ENCODE assay signal across 11 cellular contexts in the genomic region with DNA sequence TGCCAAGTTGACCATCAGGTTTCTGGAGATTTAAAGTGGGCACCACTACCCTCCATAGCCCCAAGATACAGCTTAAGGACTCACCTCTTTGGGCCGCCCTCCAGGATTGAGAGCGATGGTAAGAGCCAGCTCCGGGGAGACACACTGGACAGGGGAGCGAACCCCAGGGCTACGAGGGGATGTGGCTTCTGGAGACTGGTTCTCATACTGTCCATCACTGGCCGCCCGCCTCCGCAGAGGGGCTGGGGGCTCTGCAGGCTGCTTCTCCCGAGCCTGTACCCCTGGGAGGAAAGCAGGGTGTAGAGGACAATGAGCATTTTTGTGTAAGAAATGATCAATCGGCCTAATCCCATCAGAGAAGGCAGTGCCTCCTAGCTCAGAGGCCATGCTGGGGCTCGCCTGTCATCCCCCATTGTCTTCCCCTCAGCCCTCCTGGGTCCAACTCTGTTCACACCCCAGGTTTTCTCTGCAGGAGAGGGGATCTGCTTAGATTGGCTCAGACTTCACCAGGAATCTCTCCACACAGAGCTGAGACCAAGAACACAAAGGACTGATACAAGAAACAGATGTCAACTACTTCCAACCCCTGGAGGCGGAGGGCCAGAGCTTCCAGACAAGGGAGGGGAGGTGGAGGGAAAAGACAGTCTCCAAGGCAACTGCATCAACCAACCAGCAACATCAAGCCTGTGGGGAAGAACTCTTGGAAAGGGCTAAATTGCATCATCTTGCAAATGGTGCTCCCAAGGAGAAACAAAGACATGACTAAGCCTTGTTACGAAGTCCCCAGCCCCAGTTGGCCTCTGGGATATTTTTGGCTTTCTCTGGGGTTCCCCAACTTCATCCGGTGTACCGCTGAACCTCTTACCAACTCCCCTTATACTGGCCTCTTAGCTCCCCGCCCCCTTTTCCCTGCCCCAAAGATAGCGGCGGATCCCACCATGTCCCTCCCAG.
A peak's percentile ranks its signal among the peaks of the same experiment; 100 is the strongest.
DNase-seq lines count a peak whose midpoint lies in the region; ATAC-seq and TF ChIP-seq lines count a peak whose summit lies in the region.
"Had no signal": no experiment of that assay in that cellular context is flagged by ENCODE, and none has a peak within 500 bp of the region (broad histone marks: within the 10 kb centered on the region; RNA-seq: fewer than 3 reads in every experiment).

No MANE protein-coding gene starts in this region.

- H3K27ac ChIP-seq in endodermal cell (ENCODE audit: low read depth, low read length), result peak overlapping the region; percentile 96
- H3K27ac ChIP-seq in upper lobe of right lung, result peak overlapping the region; percentile 81
- H3K27ac ChIP-seq: 22Rv1 had no signal

- H3K4me1 Mint-ChIP-seq in endodermal cell, result peaks cover 19% of the 10 kb centered on the region
- H3K4me1 Mint-ChIP-seq in mesothelial cell of epicardium, result peaks cover 6% of the 10 kb centered on the region
- H3K4me1 Mint-ChIP-seq: stimulated activated effector memory CD8-positive, alpha-beta T cell treated with anti-CD3 and anti-CD28 coated beads, Interleukin-12 subunit alpha, Interleukin-12 subunit beta, amount 100 ng/mL, for 72 hours had no signal

- H3K4me1 ChIP-seq in endodermal cell (ENCODE audit: control insufficient read depth, insufficient read depth, low read length) (peaks cover 3% of the 10 kb centered on the region), upper lobe of right lung (peaks cover 52% of the 10 kb centered on the region)

- H3K9ac ChIP-seq in endodermal cell (ENCODE audit: extremely low read depth, low read length, poor library complexity, severe bottlenecking), result no peak overlapping the region

- ATAC-seq in upper lobe of right lung (no peak), GM19395 (IDR thresholded peaks at IDR 0.05; ENCODE audit: unreplicated experiment) (no peak), HG02623 (IDR thresholded peaks at IDR 0.05; ENCODE audit: unreplicated experiment) (no peak)
- ATAC-seq: stimulated activated effector memory CD8-positive, alpha-beta T cell treated with anti-CD3 and anti-CD28 coated beads, Interleukin-12 subunit alpha, Interleukin-12 subunit beta, amount 100 ng/mL, for 72 hours had no signal

- TF ChIP-seq CTCF in endodermal cell (conservative IDR thresholded peaks at IDR 0.05), result no peak
- no peak for TF ChIP-seq CTCF in mesothelial cell of epicardium (IDR thresholded peaks at IDR 0.05; ENCODE audit: unreplicated experiment)
- no peak for TF ChIP-seq CTCF in upper lobe of right lung (IDR thresholded peaks at IDR 0.05)

- H3K27ac Mint-ChIP-seq in endodermal cell, result peak overlapping the region; percentile 79
- H3K27ac Mint-ChIP-seq in mesothelial cell of epicardium, result peak overlapping the region; percentile 84
- H3K27ac Mint-ChIP-seq: stimulated activated effector memory CD8-positive, alpha-beta T cell treated with anti-CD3 and anti-CD28 coated beads, Interleukin-12 subunit alpha, Interleukin-12 subunit beta, amount 100 ng/mL, for 72 hours had no signal

- H3K36me3 Mint-ChIP-seq in endodermal cell (ENCODE audit: low read depth) (no peaks in the 10 kb centered on the region), mesothelial cell of epicardium (peaks cover 13% of the 10 kb centered on the region)

- H3K27me3 Mint-ChIP-seq in endodermal cell (ENCODE audit: insufficient read depth) (peaks cover 1% of the 10 kb centered on the region), mesothelial cell of epicardium (ENCODE audit: low read depth) (no peaks in the 10 kb centered on the region)

- H3K9me3 ChIP-seq in endodermal cell (ENCODE audit: control insufficient read depth, low read length) (no peaks in the 10 kb centered on the region), upper lobe of right lung (no peaks in the 10 kb centered on the region)

- DNase-seq in DMS79 treated with DMSO at 0.1 percent for 48 hours (lab: John Stamatoyannopoulos, UW), result peak; percentile 3
- no peak for DNase-seq in DMS79 (lab: John Stamatoyannopoulos, UW)
- DNase-seq in endodermal cell, result peak; percentile 80
- no peak for DNase-seq in mesothelial cell of epicardium (ENCODE audit: low spot score in 2 of 2, unreplicated experiment in 2 of 2)
- DNase-seq in upper lobe of right lung, result no peak
- DNase-seq in NCI-H2081 (lab: John Stamatoyannopoulos, UW), result no peak
- DNase-seq: SHP77 treated with DMSO at 0.1 percent for 48 hours had no signal

- H3K4me3 Mint-ChIP-seq in endodermal cell, result no peak overlapping the region
- no peak overlapping the region for H3K4me3 Mint-ChIP-seq in mesothelial cell of epicardium
- H3K4me3 Mint-ChIP-seq: stimulated activated effector memory CD8-positive, alpha-beta T cell treated with anti-CD3 and anti-CD28 coated beads, Interleukin-12 subunit alpha, Interleukin-12 subunit beta, amount 100 ng/mL, for 72 hours had no signal

- WGBS in endodermal cell (ENCODE audit: insufficient coverage in 1 of 2, insufficient read length in 1 of 2), 2 experiments, result 77 to 79% methylated on average over 10 to 17 of the region's 18 CpGs

- no peaks in the 10 kb centered on the region for H3K27me3 ChIP-seq in endodermal cell (ENCODE audit: control insufficient read depth, insufficient read depth, low read length, poor library complexity, severe bottlenecking)
- H3K27me3 ChIP-seq in upper lobe of right lung, result no peaks in the 10 kb centered on the region

- no peaks in the 10 kb centered on the region for H3K36me3 ChIP-seq in endodermal cell (ENCODE audit: control insufficient read depth, insufficient read depth, low read length)
- H3K36me3 ChIP-seq in upper lobe of right lung, result peaks cover 65% of the 10 kb centered on the region

- H3K4me3 ChIP-seq in endodermal cell (ENCODE audit: low read length) (no peak overlapping the region), upper lobe of right lung (no peak overlapping the region)

- H3K9me3 Mint-ChIP-seq in endodermal cell (no peaks in the 10 kb centered on the region), mesothelial cell of epicardium (no peaks in the 10 kb centered on the region)
- H3K9me3 Mint-ChIP-seq: stimulated activated effector memory CD8-positive, alpha-beta T cell treated with anti-CD3 and anti-CD28 coated beads, Interleukin-12 subunit alpha, Interleukin-12 subunit beta, amount 100 ng/mL, for 72 hours had no signal

- intact Hi-C loops in upper lobe of right lung (cut with DNase I), result no loop called here

Comparison
In these comparisons a context has a peak if more than half of its experiments do, and no peak if none do; other contexts are left out.
1. DNase-seq: peak in DMS79 treated with DMSO at 0.1 percent for 48 hours (single experiment) and endodermal cell (single experiment); none in DMS79 (single experiment), mesothelial cell of epicardium (0 of 2), upper lobe of right lung (single experiment) and NCI-H2081 (0 of 2).